8 cellular contexts compared by ENCODE assay signal in genomic region chr6:139323511-139324445, GRCh38. TPM values are rescaled to one million over a fixed set of nuclear protein-coding genes. Genes with fewer than 3 reads are reported as not detected.
DNase-seq lines count a peak whose midpoint lies in the region; ATAC-seq and TF ChIP-seq lines count a peak whose summit lies in the region.

No MANE protein-coding gene starts in this region.

- TF ChIP-seq CTCF in smooth muscle cell (IDR thresholded peaks at IDR 0.05; ENCODE audit: borderline replicate concordance, insufficient read depth, poor library complexity, severe bottlenecking), result no peak

- no peak overlapping the region for H3K9ac ChIP-seq in smooth muscle cell (ENCODE audit: low read depth)

- H3K4me3 ChIP-seq in smooth muscle cell, result no peak overlapping the region

- no peak overlapping the region for H2AFZ ChIP-seq in smooth muscle cell (ENCODE audit: low read depth)

- H4K20me1 ChIP-seq in smooth muscle cell (ENCODE audit: low read depth), result no peaks in the 10 kb centered on the region

- H3K9me3 ChIP-seq in smooth muscle cell (replicated peaks; ENCODE audit: low read depth), result no peaks in the 10 kb centered on the region

- no peak overlapping the region for H3K27ac ChIP-seq in smooth muscle cell (ENCODE audit: low read depth)

- H3K36me3 ChIP-seq in smooth muscle cell (ENCODE audit: low read depth), result no peaks in the 10 kb centered on the region

- DNase-seq in T-helper 9 cell, result peak; percentile 65
- DNase-seq in astrocyte of the hippocampus (ENCODE audit: low read depth, low spot score), result peak; percentile 30
- peak; percentile 25 for DNase-seq in kidney glomerular epithelial cell (lab: John Stamatoyannopoulos, UW)
- DNase-seq in stimulated activated CD4-positive, alpha-beta T cell treated with anti-CD3 and anti-CD28 coated beads, Interleukin-2, amount 100 ng/mL, for 24 hours, result peak; percentile 74 to 82
- DNase-seq in NCI-H1694 treated with DMSO at 0.1 percent for 48 hours (lab: John Stamatoyannopoulos, UW), result no peak
- no peak for DNase-seq in smooth muscle cell (lab: John Stamatoyannopoulos, UW; ENCODE audit: unreplicated experiment)

- no peaks in the 10 kb centered on the region for H3K79me2 ChIP-seq in smooth muscle cell (ENCODE audit: low read depth)

- H3F3A ChIP-seq in smooth muscle cell (ENCODE audit: low read depth), result no peaks in the 10 kb centered on the region

- H3K4me1 ChIP-seq in smooth muscle cell (ENCODE audit: low read depth), result no peaks in the 10 kb centered on the region

- WGBS in smooth muscle cell (ENCODE audit: low lambda C conversion rate), result 77% methylated on average over 22 of the region's 22 CpGs

- no peak overlapping the region for H3K4me2 ChIP-seq in smooth muscle cell

- ATAC-seq in GM19035 (IDR thresholded peaks at IDR 0.05; ENCODE audit: unreplicated experiment), result peak; percentile 48
- ATAC-seq in HG03432 (IDR thresholded peaks at IDR 0.05; ENCODE audit: unreplicated experiment), result peak; percentile 34

- H3K27me3 ChIP-seq in smooth muscle cell (ENCODE audit: low read depth), result no peaks in the 10 kb centered on the region

RNA-seq across cellular contexts. Expression of gene TXLNB, which starts 32.0 kb away (rescaled TPM):
- total RNA-seq in smooth muscle cell, result not detected in 2 replicates
- polyA plus RNA-seq in smooth muscle cell, result not detected in 2 replicates

RNA-seq across cellular contexts. Expression of gene CITED2, which starts 50.7 kb away (rescaled TPM):
- 209 and 213 TPM in 2 replicates for total RNA-seq in smooth muscle cell
- 58.2 and 67.9 TPM in 2 replicates for polyA plus RNA-seq in smooth muscle cell

Comparison
In these comparisons a context has a peak if more than half of its experiments do, and no peak if none do; other contexts are left out.
1. DNase-seq: peak in T-helper 9 cell (single experiment), astrocyte of the hippocampus (single experiment), kidney glomerular epithelial cell (single experiment) and stimulated activated CD4-positive, alpha-beta T cell treated with anti-CD3 and anti-CD28 coated beads, Interleukin-2, amount 100 ng/mL, for 24 hours (2 of 2); none in NCI-H1694 treated with DMSO at 0.1 percent for 48 hours (single experiment) and smooth muscle cell (single experiment).